Comparison of ENCODE assay signal across 8 cellular contexts in genomic region chr2:184598313-184599053, GRCh38.
DNase-seq lines count a peak whose midpoint lies in the region.

Gene ZNF804A (plus strand): TSS chr2:184598529. CDS start chr2:184598960, 431 bp downstream.

- peak; percentile 55 for DNase-seq in activated CD8-positive, alpha-beta memory T cell treated with anti-CD3 and anti-CD28 coated beads for 24 hours
- DNase-seq in activated CD8-positive, alpha-beta memory T cell treated with anti-CD3 and anti-CD28 coated beads, Interleukin-2, amount 50 U/mL, for 4 hours, result no peak
- DNase-seq in GOT3 (lab: John Stamatoyannopoulos, UW), result peak; percentile 11
- peak; percentile 77 for DNase-seq in KBM-7
- DNase-seq in SIG-M5 treated with dmso at 0.1 percent for 504 hours (lab: John Stamatoyannopoulos, UW; ENCODE audit: unreplicated experiment), result peak; percentile 92
- peak; percentile 5 for DNase-seq in stimulated activated CD4-positive, alpha-beta T cell treated with anti-CD3 and anti-CD28 coated beads, Interleukin-4, amount 100 ng/mL, for 1 hour

- H3K27ac ChIP-seq in cingulate gyrus (ENCODE audit: low read depth, low read length) (peak within 1 kb of the TSS; percentile 34), layer of hippocampus (ENCODE audit: low read depth, low read length) (peak within 1 kb of the TSS; percentile 73)

- no peaks in the 10 kb centered on the region for H3K27me3 ChIP-seq in layer of hippocampus (ENCODE audit: control insufficient read depth, insufficient read depth, low read length)

- in situ Hi-C loops in KBM-7 (cut with MboI; ENCODE audit: low pct_unique_long_range_greater_than_20kb, low sequenced_read_pairs), result no loop called here
